19 cellular contexts compared by ENCODE assay signal in genomic region chr12:109728921-109729836, GRCh38. TPM values are rescaled to one million over a fixed set of nuclear protein-coding genes. Genes with fewer than 3 reads are reported as not detected.
DNase-seq lines count a peak whose midpoint lies in the region; ATAC-seq and TF ChIP-seq lines count a peak whose summit lies in the region.
"Had no signal": no experiment of that assay in that cellular context is flagged by ENCODE, and none has a peak within 500 bp of the region (broad histone marks: within the 10 kb centered on the region; RNA-seq: fewer than 3 reads in every experiment).

No MANE protein-coding gene starts in this region.

- peak overlapping the region; percentile 46 for H2AFZ ChIP-seq in mammary epithelial cell (ENCODE audit: low read depth, low read length)
- no peak overlapping the region for H2AFZ ChIP-seq in Karpas-422 (ENCODE audit: low read length)
- H2AFZ ChIP-seq: hepatocyte had no signal

- H3K79me2 ChIP-seq in mammary epithelial cell (ENCODE audit: insufficient read depth, low read length) (no peaks in the 10 kb centered on the region), Karpas-422 (ENCODE audit: low read length) (no peaks in the 10 kb centered on the region)

- H3K36me3 ChIP-seq in mammary epithelial cell (ENCODE audit: insufficient read depth, low read length) (no peaks in the 10 kb centered on the region), lower lobe of right lung (no peaks in the 10 kb centered on the region), stomach (no peaks in the 10 kb centered on the region), Karpas-422 (ENCODE audit: insufficient read depth, low read length) (no peaks in the 10 kb centered on the region)

- peaks cover 9% of the 10 kb centered on the region for H3K4me1 ChIP-seq in mammary epithelial cell (ENCODE audit: insufficient read depth, low read length)
- H3K4me1 ChIP-seq in lower lobe of right lung: no peaks in the 10 kb centered on the region
- peaks cover 3 to 35% (median 11%) of the 10 kb centered on the region in 4 donors for H3K4me1 ChIP-seq in stomach
- H3K4me1 ChIP-seq in Karpas-422 (ENCODE audit: low read length): no peaks in the 10 kb centered on the region

- WGBS in mammary epithelial cell (ENCODE audit: low coverage, missing lambda C conversion rate): 7% methylated on average over 18 of the region's 20 CpGs
- 71 to 80% (median 75%) methylated on average over 20 of the region's 20 CpGs for WGBS in stomach, 5 donors

- no peak for TF ChIP-seq CTCF in mammary epithelial cell (conservative IDR thresholded peaks at IDR 0.05 in 1 of 2, IDR thresholded peaks at IDR 0.05 in 1 of 2; ENCODE audit: extremely low read depth in 1 of 2, insufficient read depth in 1 of 2, low read depth in 1 of 2, low read length in 2 of 2)
- TF ChIP-seq CTCF in lower lobe of right lung (IDR thresholded peaks at IDR 0.05): no peak
- no peak for TF ChIP-seq CTCF in stomach (IDR thresholded peaks at IDR 0.05)

- H3K27ac ChIP-seq in mammary epithelial cell (ENCODE audit: insufficient read depth, low read depth, low read length) (no peak overlapping the region), lower lobe of right lung (no peak overlapping the region), stomach (no peak overlapping the region), Karpas-422 (ENCODE audit: low read length) (no peak overlapping the region)
- H3K27ac ChIP-seq: hepatocyte had no signal

- no peak for TF ChIP-seq POLR2A in stomach (IDR thresholded peaks at IDR 0.05)

- H3K9ac ChIP-seq in mammary epithelial cell (ENCODE audit: insufficient read depth, low read length) (no peak overlapping the region), Karpas-422 (ENCODE audit: low read length) (no peak overlapping the region)

- no TSS peak for BruUV-seq in mammary epithelial cell (replicated peaks; lab: Mats Ljungman, UMichigan)

- no peak overlapping the region for H3K4me3 ChIP-seq in mammary epithelial cell (replicated peaks in 1 of 3; ENCODE audit: insufficient read depth in 1 of 3, low read depth in 2 of 3, low read length in 3 of 3)
- no peak overlapping the region for H3K4me3 ChIP-seq in lower lobe of right lung
- no peak overlapping the region for H3K4me3 ChIP-seq in stomach
- no peak overlapping the region for H3K4me3 ChIP-seq in Karpas-422 (ENCODE audit: low read length)
- H3K4me3 ChIP-seq: hepatocyte had no signal

- H4K20me1 ChIP-seq in mammary epithelial cell (ENCODE audit: insufficient read depth, low read length) (no peaks in the 10 kb centered on the region), Karpas-422 (ENCODE audit: insufficient read depth, low read depth, low read length) (peaks cover 8% of the 10 kb centered on the region; the same call in 1 of the 2 replicates)

- no peaks in the 10 kb centered on the region for H3K9me2 ChIP-seq in Karpas-422 (replicated peaks; ENCODE audit: insufficient read depth, low read length)

- no peak for TF ChIP-seq EP300 in stomach (IDR thresholded peaks at IDR 0.05)

- CTCF ChIA-PET in mammary epithelial cell (lab: Charles Lee; ENCODE audit: low non-redundant PET): no interaction called here

- in situ Hi-C loops in mammary epithelial cell (cut with MboI; ENCODE audit: low sequenced_read_pairs in 2 of 2): no loop called here

- ATAC-seq in Right ventricle myocardium superior (ENCODE audit: poor library complexity) (no peak), lower lobe of right lung (no peak)
- ATAC-seq: activated CD4-positive, CD25-positive, alpha-beta regulatory T cell treated with anti-CD3 and anti-CD28 coated beads, Interleukin-2, amount 50 U/mL, for 24 hours; effector memory CD8-positive, alpha-beta T cell had no signal

- H3K27me3 ChIP-seq in mammary epithelial cell (ENCODE audit: insufficient read depth, low read length) (no peaks in the 10 kb centered on the region), lower lobe of right lung (ENCODE audit: low read depth) (no peaks in the 10 kb centered on the region), stomach (peaks cover 0 to 8% (median 0%) of the 10 kb centered on the region in 3 donors), Karpas-422 (ENCODE audit: low read length) (no peaks in the 10 kb centered on the region)
- H3K27me3 ChIP-seq: hepatocyte had no signal

- H3K9me3 ChIP-seq in mammary epithelial cell (replicated peaks; ENCODE audit: insufficient read depth, low read length): no peaks in the 10 kb centered on the region
- no peaks in the 10 kb centered on the region for H3K9me3 ChIP-seq in lower lobe of right lung
- H3K9me3 ChIP-seq in stomach: no peaks in the 10 kb centered on the region
- H3K9me3 ChIP-seq in Karpas-422 (ENCODE audit: low read length): no peaks in the 10 kb centered on the region

- intact Hi-C loops in Right ventricle myocardium superior (cut with DNase I): no loop called here
- intact Hi-C loops in cardiac septum (cut with DNase I): loop anchor here (5.0 kb wide), 1 partner anchor 33 kb away; no protein-coding TSS in a partner anchor
- intact Hi-C loops in mammary epithelial cell (cut with micrococcal nuclease): no loop called here
- intact Hi-C loops in lower lobe of right lung (cut with DNase I): no loop called here
- intact Hi-C loops in stomach (cut with DNase I; ENCODE audit: low total_unique reads): no loop called here

- peak overlapping the region; percentile 72 for H3K4me2 ChIP-seq in mammary epithelial cell (ENCODE audit: insufficient read depth, low read depth, low read length)
- no peak overlapping the region for H3K4me2 ChIP-seq in Karpas-422 (ENCODE audit: low read depth, low read length, poor library complexity, severe bottlenecking)
- H3K4me2 ChIP-seq: hepatocyte had no signal

- dilution Hi-C loops in mammary epithelial cell (cut with HindIII; ENCODE audit: low sequenced_read_pairs): no loop called here

- DNase-seq in Right ventricle myocardium superior (peak; percentile 22), cardiac septum (ENCODE audit: low spot score) (no peak), mammary epithelial cell (peak; percentile 13), lower lobe of right lung (peak; percentile 42), stomach (no peak), Karpas-422 (no peak)
- no peak for DNase-seq in activated CD4-positive, CD25-positive, alpha-beta regulatory T cell (lab: John Stamatoyannopoulos, UW)
- DNase-seq: activated CD8-positive, alpha-beta memory T cell treated with anti-CD3 and anti-CD28 coated beads for 24 hours; AML-193; cerebellar nuclear complex; effector memory CD8-positive, alpha-beta T cell; GF-D8; kidney glomerular epithelial cell; MM.1S; NCI-H446 treated with DMSO at 0.1 percent for 48 hours; SIG-M5; T-helper 2 cell had no signal

RNA-seq across cellular contexts. Expression of gene FAM222A, which starts 15.6 kb away (rescaled TPM):
- total RNA-seq in Right ventricle myocardium superior (25.0 TPM), cardiac septum (7.8 TPM), mammary epithelial cell (1 to 10 TPM in 1 of 2 donors, under 1 TPM in 1; 0.50 to 1.3 TPM), lower lobe of right lung (2.4 TPM), stomach (10 to 100 TPM in 1 of 5 donors, 1 to 10 TPM in 4; 1.7 to 19.7 (median 5.4) TPM)
- polyA plus RNA-seq in mammary epithelial cell (0.71 TPM), stomach (1 to 10 TPM; 3.1 to 5.4 (median 3.7) TPM)
- polyA minus RNA-seq in mammary epithelial cell: 2.1 TPM
- 0.11 and 0.94 TPM in 2 replicates for total RNA-seq in Karpas-422 (2014; rRNA removed; shearing (Covaris generic); ENCODE audit: low replicate concordance)

Comparison
In these comparisons a context has a peak if more than half of its experiments do, and no peak if none do; other contexts are left out.
1. DNase-seq: peak in Right ventricle myocardium superior (single experiment), mammary epithelial cell (single experiment) and lower lobe of right lung (single experiment); none in cardiac septum (single experiment), stomach (single experiment), activated CD4-positive, CD25-positive, alpha-beta regulatory T cell (0 of 4) and Karpas-422 (single experiment).